In the genomic region with DNA sequence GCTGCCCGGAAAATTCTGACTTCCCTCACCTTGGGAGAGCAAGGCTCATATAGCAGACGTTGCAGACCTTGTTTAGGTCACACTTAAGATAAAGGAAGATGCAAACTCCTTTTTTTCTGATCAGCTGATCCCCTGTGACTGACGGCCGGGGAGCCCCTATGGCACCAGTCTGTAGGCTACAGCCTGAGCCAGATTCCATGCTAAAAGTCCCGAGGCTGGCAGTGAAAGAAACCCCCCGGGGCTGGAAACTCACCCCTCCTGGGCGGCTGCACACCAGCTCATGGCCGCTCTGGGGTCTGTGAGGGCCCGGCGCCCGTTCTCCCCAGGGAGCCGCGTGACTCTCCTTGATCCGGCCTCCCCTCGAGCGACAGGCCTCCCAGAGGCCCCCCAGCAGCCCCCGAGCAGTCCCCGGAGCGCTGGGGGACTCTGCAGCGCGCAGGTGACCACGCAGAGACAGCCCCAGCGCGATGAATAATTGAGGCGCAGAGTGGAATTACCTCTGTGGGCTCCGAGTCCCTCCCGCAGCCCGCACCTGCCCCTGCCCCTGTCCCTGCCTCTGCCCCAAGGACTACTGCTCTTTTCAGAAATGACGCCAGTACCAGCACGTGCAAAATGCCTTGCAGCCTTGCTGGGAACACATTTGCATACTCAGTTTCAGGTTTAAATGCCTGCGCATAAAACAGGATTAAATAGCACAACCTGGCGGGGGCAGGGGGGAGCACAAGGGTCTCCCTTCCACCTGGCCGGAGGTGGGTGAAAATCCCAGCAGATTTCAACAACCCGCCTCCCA, we compare ENCODE assay signal across 9 cellular contexts.
DNase-seq lines count a peak whose midpoint lies in the region; ATAC-seq and TF ChIP-seq lines count a peak whose summit lies in the region.
"Had no signal": no experiment of that assay in that cellular context is flagged by ENCODE, and none has a peak within 500 bp of the region (broad histone marks: within the 10 kb centered on the region; RNA-seq: fewer than 3 reads in every experiment).

No MANE protein-coding gene starts in this region.

- POLR2A ChIA-PET in activated CD4-positive, alpha-beta T cell treated with anti-CD3 and anti-CD28 coated beads, Interleukin-2, amount 10 ng/mL, durations not matched to agents 7 days and 5 days (lab: Charles Lee): no interaction called here

- CTCF ChIA-PET in activated CD4-positive, alpha-beta T cell treated with anti-CD3 and anti-CD28 coated beads, Interleukin-2, amount 10 ng/mL, durations not matched to agents 7 days and 5 days (lab: Charles Lee): no interaction called here

- no peaks in the 10 kb centered on the region for H3K36me3 ChIP-seq in ascending aorta

- no peak overlapping the region for H3K4me3 Mint-ChIP-seq in endothelial cell (ENCODE audit: unreplicated experiment)
- no peak overlapping the region for H3K4me3 Mint-ChIP-seq in activated CD4-positive, alpha-beta T cell treated with anti-CD3 and anti-CD28 coated beads, Interleukin-2, amount 10 ng/mL, durations not matched to agents 7 days and 5 days

- peak; percentile 17 for TF ChIP-seq CTCF in endothelial cell (IDR thresholded peaks at IDR 0.05; ENCODE audit: unreplicated experiment)
- no peak for TF ChIP-seq CTCF in ascending aorta (IDR thresholded peaks at IDR 0.05)

- ATAC-seq in HG03097 (IDR thresholded peaks at IDR 0.05; ENCODE audit: low FRiP score, unreplicated experiment): peak; percentile 53

- H3K27ac ChIP-seq in ascending aorta: no peak overlapping the region

- TF ChIP-seq POLR2A in GM10847 (IDR thresholded peaks at IDR 0.05; ENCODE audit: extremely low read depth, insufficient read length): peak; percentile 70

- no peaks in the 10 kb centered on the region for H3K27me3 ChIP-seq in ascending aorta

- H3K4me1 Mint-ChIP-seq in endothelial cell (ENCODE audit: unreplicated experiment): no peaks in the 10 kb centered on the region
- H3K4me1 Mint-ChIP-seq in activated CD4-positive, alpha-beta T cell treated with anti-CD3 and anti-CD28 coated beads, Interleukin-2, amount 10 ng/mL, durations not matched to agents 7 days and 5 days: no peaks in the 10 kb centered on the region

- H3K4me1 ChIP-seq in ascending aorta: no peaks in the 10 kb centered on the region

- H3K9me3 ChIP-seq in ascending aorta: no peaks in the 10 kb centered on the region

- peaks cover 4% of the 10 kb centered on the region for H3K27me3 Mint-ChIP-seq in endothelial cell (ENCODE audit: unreplicated experiment)
- H3K27me3 Mint-ChIP-seq in activated CD4-positive, alpha-beta T cell treated with anti-CD3 and anti-CD28 coated beads, Interleukin-2, amount 10 ng/mL, durations not matched to agents 7 days and 5 days: peaks cover 15% of the 10 kb centered on the region

- H3K4me3 ChIP-seq in ascending aorta: no peak overlapping the region

- intact Hi-C loops in ascending aorta (cut with DNase I): no loop called here

- DNase-seq in GM19240 (ENCODE audit: insufficient read length, low spot score) (peak; percentile 39), endothelial cell (ENCODE audit: low spot score) (no peak), HK-2 (ENCODE audit: unreplicated experiment) (no peak), NCI-H1436 treated with DMSO at 0.1 percent for 48 hours (lab: John Stamatoyannopoulos, UW) (no peak), ascending aorta (ENCODE audit: low spot score in 2 of 2) (no peak)
- no peak for DNase-seq in activated CD4-positive, alpha-beta T cell treated with anti-CD3 and anti-CD28 coated beads, Interleukin-2, amount 10 ng/mL, durations not matched to agents 7 days and 5 days
- DNase-seq: DMS79 treated with DMSO at 0.1 percent for 48 hours had no signal

- H3K9me3 Mint-ChIP-seq in endothelial cell (ENCODE audit: unreplicated experiment): no peaks in the 10 kb centered on the region
- no peaks in the 10 kb centered on the region for H3K9me3 Mint-ChIP-seq in activated CD4-positive, alpha-beta T cell treated with anti-CD3 and anti-CD28 coated beads, Interleukin-2, amount 10 ng/mL, durations not matched to agents 7 days and 5 days

- no peak overlapping the region for H3K27ac Mint-ChIP-seq in endothelial cell (ENCODE audit: unreplicated experiment)
- H3K27ac Mint-ChIP-seq in activated CD4-positive, alpha-beta T cell treated with anti-CD3 and anti-CD28 coated beads, Interleukin-2, amount 10 ng/mL, durations not matched to agents 7 days and 5 days: no peak overlapping the region

- H3K36me3 Mint-ChIP-seq in endothelial cell (ENCODE audit: low read depth, unreplicated experiment): no peaks in the 10 kb centered on the region
- H3K36me3 Mint-ChIP-seq in activated CD4-positive, alpha-beta T cell treated with anti-CD3 and anti-CD28 coated beads, Interleukin-2, amount 10 ng/mL, durations not matched to agents 7 days and 5 days (ENCODE audit: low read depth): no peaks in the 10 kb centered on the region
